Comparison of ENCODE assay signal across 9 cellular contexts in genomic region chr4:40190880-40191815, GRCh38. TPM values are rescaled to one million over a fixed set of nuclear protein-coding genes. Genes with fewer than 3 reads are reported as not detected.
DNase-seq lines count a peak whose midpoint lies in the region; ATAC-seq and TF ChIP-seq lines count a peak whose summit lies in the region.
"Had no signal": no experiment of that assay in that cellular context is flagged by ENCODE, and none has a peak within 500 bp of the region (broad histone marks: within the 10 kb centered on the region; RNA-seq: fewer than 3 reads in every experiment).

No MANE protein-coding gene starts in this region.

- H3K4me1 Mint-ChIP-seq in T-helper 2 cell treated with Interferon-gamma antibody and Interleukin-4, amounts not matched to agents 5 μg/mL and 100 μg/mL, for 36 hours (ENCODE audit: low read depth): peaks cover 67% of the 10 kb centered on the region
- H3K4me1 Mint-ChIP-seq in glutamatergic neuron (ENCODE audit: low read depth, unreplicated experiment): peaks cover 3% of the 10 kb centered on the region

- no peaks in the 10 kb centered on the region for H3K9me3 Mint-ChIP-seq in T-helper 2 cell treated with Interferon-gamma antibody and Interleukin-4, amounts not matched to agents 5 μg/mL and 100 μg/mL, for 36 hours
- no peaks in the 10 kb centered on the region for H3K9me3 Mint-ChIP-seq in glutamatergic neuron (ENCODE audit: unreplicated experiment)

- peak overlapping the region in 1 of 2 experiments; percentile 31 for H2BK12ac ChIP-seq in mesenchymal stem cell (ENCODE audit: low read length in 2 of 2)

- no peak overlapping the region for H2BK5ac ChIP-seq in mesenchymal stem cell (ENCODE audit: low read depth, low read length, poor library complexity, severe bottlenecking)

- H3K9ac ChIP-seq in mesenchymal stem cell (ENCODE audit: low read length): peak overlapping the region; percentile 3

- peak overlapping the region in 1 of 2 experiments; percentile 65 for H3K18ac ChIP-seq in mesenchymal stem cell (ENCODE audit: low read depth in 1 of 2, low read length in 2 of 2)

- H3K14ac ChIP-seq in mesenchymal stem cell (ENCODE audit: low read length in 2 of 2): no peak overlapping the region

- H3K4me3 ChIP-seq in NB4 (ENCODE audit: low read depth, low read length): no peak overlapping the region
- H3K4me3 ChIP-seq in mesenchymal stem cell (ENCODE audit: insufficient read depth in 1 of 2, low read depth in 1 of 2, low read length in 2 of 2): no peak overlapping the region

- TF ChIP-seq POLR2A in NB4 (IDR thresholded peaks at IDR 0.05; ENCODE audit: extremely low read depth, insufficient read length): no peak

- H3K4me1 ChIP-seq in mesenchymal stem cell (ENCODE audit: control insufficient read depth, insufficient read depth, low read depth, low read length): peaks cover 9% of the 10 kb centered on the region

- H3K36me3 ChIP-seq in mesenchymal stem cell (ENCODE audit: control insufficient read depth in 1 of 2, insufficient read depth in 2 of 2, low read depth in 1 of 2, low read length in 2 of 2): no peaks in the 10 kb centered on the region
- H3K36me3 ChIP-seq: esophagus squamous epithelium had no signal

- no peaks in the 10 kb centered on the region for H3K27me3 ChIP-seq in mesenchymal stem cell (ENCODE audit: control insufficient read depth in 1 of 2, insufficient read depth in 1 of 2, low read length in 2 of 2)
- H3K27me3 ChIP-seq: esophagus squamous epithelium had no signal

- H3K36me3 Mint-ChIP-seq in T-helper 2 cell treated with Interferon-gamma antibody and Interleukin-4, amounts not matched to agents 5 μg/mL and 100 μg/mL, for 36 hours (ENCODE audit: low read depth): peaks cover 10% of the 10 kb centered on the region
- H3K36me3 Mint-ChIP-seq in glutamatergic neuron (ENCODE audit: unreplicated experiment): no peaks in the 10 kb centered on the region

- DNase-seq in DMS153 (lab: John Stamatoyannopoulos, UW) (peak; percentile 44), NB4 (ENCODE audit: low read depth) (peak; percentile 73), mesenchymal stem cell (peak; percentile 53), GDM1 (lab: John Stamatoyannopoulos, UW) (no peak), glutamatergic neuron (no peak)
- DNase-seq in T-helper 2 cell treated with Interferon-gamma antibody and Interleukin-4, amounts not matched to agents 5 μg/mL and 100 μg/mL, for 36 hours (ENCODE audit: low spot score): peak; percentile 19
- DNase-seq: esophagus squamous epithelium had no signal

- H3K4ac ChIP-seq in mesenchymal stem cell (ENCODE audit: low read depth in 1 of 2, low read length in 2 of 2): peak overlapping the region in 1 of 2 experiments; percentile 29

- no peaks in the 10 kb centered on the region for H3K27me3 Mint-ChIP-seq in T-helper 2 cell treated with Interferon-gamma antibody and Interleukin-4, amounts not matched to agents 5 μg/mL and 100 μg/mL, for 36 hours (ENCODE audit: low read depth)
- no peaks in the 10 kb centered on the region for H3K27me3 Mint-ChIP-seq in glutamatergic neuron (ENCODE audit: unreplicated experiment)

- no peak overlapping the region for H2BK15ac ChIP-seq in mesenchymal stem cell (ENCODE audit: low read depth, poor library complexity, severe bottlenecking)

- H4K8ac ChIP-seq in mesenchymal stem cell (ENCODE audit: low read length): no peak overlapping the region

- H3K23ac ChIP-seq in mesenchymal stem cell (ENCODE audit: low read length in 2 of 2): no peak overlapping the region

- peak overlapping the region; percentile 32 for H2AFZ ChIP-seq in mesenchymal stem cell (ENCODE audit: low read depth, low read length)

- no peaks in the 10 kb centered on the region for H3K79me1 ChIP-seq in mesenchymal stem cell (replicated peaks; ENCODE audit: low read length, poor library complexity, severe bottlenecking)

- no peak overlapping the region for H4K91ac ChIP-seq in mesenchymal stem cell (ENCODE audit: low read length)

- H3K27ac ChIP-seq in mesenchymal stem cell (ENCODE audit: low read length, poor library complexity, severe bottlenecking): no peak overlapping the region

- ATAC-seq in GM21717 (IDR thresholded peaks at IDR 0.05; ENCODE audit: unreplicated experiment): no peak
- ATAC-seq in GM21786 (IDR thresholded peaks at IDR 0.05; ENCODE audit: unreplicated experiment): no peak

- H3K4me3 Mint-ChIP-seq in T-helper 2 cell treated with Interferon-gamma antibody and Interleukin-4, amounts not matched to agents 5 μg/mL and 100 μg/mL, for 36 hours: peak overlapping the region; percentile 95
- no peak overlapping the region for H3K4me3 Mint-ChIP-seq in glutamatergic neuron (ENCODE audit: unreplicated experiment)

- no peaks in the 10 kb centered on the region for H3K9me3 ChIP-seq in mesenchymal stem cell (ENCODE audit: control insufficient read depth, low read length)
- H3K9me3 ChIP-seq: esophagus squamous epithelium had no signal

- no peak overlapping the region for H3K4me2 ChIP-seq in mesenchymal stem cell (ENCODE audit: low read length, poor library complexity, severe bottlenecking)

- 43% methylated on average over 13 of the region's 14 CpGs for whole genome bisulfite sequencing in mesenchymal stem cell

- H2AK5ac ChIP-seq in mesenchymal stem cell (ENCODE audit: low read length, severe bottlenecking): no peak overlapping the region

- TF ChIP-seq CTCF in NB4 (IDR thresholded peaks at IDR 0.05; ENCODE audit: low read depth, low read length): no peak
- TF ChIP-seq CTCF in glutamatergic neuron (IDR thresholded peaks at IDR 0.05; ENCODE audit: partially characterized antibody, unreplicated experiment): no peak

- H2BK120ac ChIP-seq in mesenchymal stem cell (ENCODE audit: low read depth, low read length): peak overlapping the region; percentile 30

- H3K27ac Mint-ChIP-seq in T-helper 2 cell treated with Interferon-gamma antibody and Interleukin-4, amounts not matched to agents 5 μg/mL and 100 μg/mL, for 36 hours: peak overlapping the region; percentile 97
- H3K27ac Mint-ChIP-seq in glutamatergic neuron (ENCODE audit: unreplicated experiment): no peak overlapping the region

RNA-seq across cellular contexts. Expression of gene RHOH, which starts 5.7 kb away (rescaled TPM):
- polyA plus RNA-seq in mesenchymal stem cell (2013, experiment 1 of 2): 0.11 TPM
- polyA plus RNA-seq in mesenchymal stem cell (2013, experiment 2 of 2): 0.10 TPM
- not detected for total RNA-seq in glutamatergic neuron (ENCODE audit: unreplicated experiment)

Comparison
In these comparisons a context has a peak if more than half of its experiments do, and no peak if none do; other contexts are left out.
1. DNase-seq: peak in DMS153 (single experiment), NB4 (single experiment), T-helper 2 cell treated with Interferon-gamma antibody and Interleukin-4, amounts not matched to agents 5 μg/mL and 100 μg/mL, for 36 hours (single experiment) and mesenchymal stem cell (single experiment); none in GDM1 (single experiment) and glutamatergic neuron (single experiment).